8 cellular contexts compared by ENCODE assay signal in the genomic region with DNA sequence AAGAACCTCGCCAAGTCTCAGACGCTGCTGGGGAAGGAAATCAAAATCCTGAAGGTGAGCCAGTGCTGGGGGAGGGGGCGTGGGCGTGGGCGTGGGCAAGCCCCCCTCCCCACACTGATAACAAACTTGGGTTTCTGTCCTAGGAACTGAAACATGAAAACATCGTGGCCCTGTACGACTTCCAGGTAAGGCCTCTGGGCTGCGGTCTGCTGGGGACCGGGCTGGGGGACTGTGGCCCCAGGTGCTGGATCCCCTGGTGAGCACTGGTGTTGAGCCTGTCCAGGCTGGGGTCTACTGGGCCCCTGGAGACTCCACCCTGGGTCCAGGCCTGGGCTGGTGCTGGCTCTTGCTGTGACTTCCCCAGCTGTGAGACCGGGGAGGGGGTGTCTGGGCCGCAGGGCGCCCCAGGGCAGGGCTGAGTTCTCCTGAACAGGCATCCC. TPM values are rescaled to one million over a fixed set of nuclear protein-coding genes. Genes with fewer than 3 reads are reported as not detected.
DNase-seq lines count a peak whose midpoint lies in the region; ATAC-seq and TF ChIP-seq lines count a peak whose summit lies in the region.

No MANE protein-coding gene starts in this region.

- H3K4me1 Mint-ChIP-seq in natural killer cell, result peaks cover 0 to 31% of the 10 kb centered on the region in 2 donors

- no peaks in the 10 kb centered on the region for H3K9me3 ChIP-seq in left ventricle myocardium inferior (replicated peaks)
- H3K9me3 ChIP-seq in MM.1S (replicated peaks; ENCODE audit: insufficient read depth, low read length), result no peaks in the 10 kb centered on the region

- H3K27me3 Mint-ChIP-seq in natural killer cell (ENCODE audit: low read depth in 2 of 2), result no peaks in the 10 kb centered on the region

- no peaks in the 10 kb centered on the region for H3K36me3 Mint-ChIP-seq in natural killer cell

- DNase-seq in left ventricle myocardium inferior (no peak), Right ventricle myocardium superior (no peak), MM.1S (no peak), choroid plexus epithelial cell (ENCODE audit: low read depth) (peak; percentile 15), natural killer cell (no peak), AG08396 (ENCODE audit: low spot score) (no peak), glomerular visceral epithelial cell (ENCODE audit: extremely low spot score) (no peak)
- no peak for DNase-seq in activated effector memory CD4-positive, alpha-beta T cell treated with Interleukin-2 at 50 U/mL for 16 hours

- H3K27me3 ChIP-seq in left ventricle myocardium inferior (ENCODE audit: low read depth) (no peaks in the 10 kb centered on the region), MM.1S (replicated peaks; ENCODE audit: insufficient read depth, low read length) (no peaks in the 10 kb centered on the region)

- no peaks in the 10 kb centered on the region for H4K20me1 ChIP-seq in MM.1S (ENCODE audit: insufficient read depth, low read length)

- H2AFZ ChIP-seq in MM.1S (ENCODE audit: low read length), result no peak overlapping the region

- no peaks in the 10 kb centered on the region; the same call in 1 of the 2 replicates for H3K79me2 ChIP-seq in MM.1S (ENCODE audit: low read length)

- H3K36me3 ChIP-seq in left ventricle myocardium inferior, result peaks cover 19% of the 10 kb centered on the region
- H3K36me3 ChIP-seq in MM.1S (replicated peaks; ENCODE audit: insufficient read depth, low read length), result no peaks in the 10 kb centered on the region

- H3K4me1 ChIP-seq in left ventricle myocardium inferior, result peaks cover 55% of the 10 kb centered on the region
- H3K4me1 ChIP-seq in MM.1S (ENCODE audit: low read length), result no peaks in the 10 kb centered on the region

- H3K4me3 ChIP-seq in left ventricle myocardium inferior (peak overlapping the region; percentile 79), MM.1S (ENCODE audit: low read length) (peak overlapping the region; percentile 67), choroid plexus epithelial cell (ENCODE audit: low read depth, low read length) (peak overlapping the region; percentile 71)

- H3F3A ChIP-seq in MM.1S (ENCODE audit: insufficient read depth, low read length), result no peaks in the 10 kb centered on the region

- ATAC-seq in Right ventricle myocardium superior (ENCODE audit: poor library complexity), result no peak
- ATAC-seq in natural killer cell, result no peak

- H3K4me2 ChIP-seq in MM.1S (ENCODE audit: low read depth, low read length), result peak overlapping the region; percentile 87

- H3K27ac ChIP-seq in left ventricle myocardium inferior (replicated peaks) (peak overlapping the region; percentile 99), MM.1S (ENCODE audit: low read length) (peak overlapping the region; percentile 67; the same call in 1 of the 2 replicates)

- TF ChIP-seq CTCF in left ventricle myocardium inferior (IDR thresholded peaks at IDR 0.05; ENCODE audit: borderline replicate concordance) (no peak), MM.1S (IDR thresholded peaks at IDR 0.05; ENCODE audit: low read length) (no peak), choroid plexus epithelial cell (conservative IDR thresholded peaks at IDR 0.05; ENCODE audit: low read depth, low read length) (no peak), natural killer cell (IDR thresholded peaks at IDR 0.05) (no peak)

- H3K27ac Mint-ChIP-seq in natural killer cell, result peak overlapping the region; percentile 77 to 92

- intact Hi-C loops in left ventricle myocardium inferior (cut with micrococcal nuclease), result no loop called here
- intact Hi-C loops in Right ventricle myocardium superior (cut with DNase I), result no loop called here
- intact Hi-C loops in natural killer cell (cut with micrococcal nuclease), result loop anchor here (1.0 kb wide), 2 partner anchors 34 to 54 kb away; partner anchors contain the start of genes EP400 and PUS1

- H3K9ac ChIP-seq in MM.1S (ENCODE audit: low read length), result peak overlapping the region; percentile 82

- no peaks in the 10 kb centered on the region for H3K9me3 Mint-ChIP-seq in natural killer cell

- no peaks in the 10 kb centered on the region for H3K9me2 ChIP-seq in MM.1S (replicated peaks; ENCODE audit: insufficient read depth, low read length)

- peak overlapping the region; percentile 88 for H3K4me3 Mint-ChIP-seq in natural killer cell

RNA-seq across cellular contexts. Expression of gene ULK1, which starts 1.2 kb away (rescaled TPM):
- total RNA-seq in left ventricle myocardium inferior (57.4 TPM), Right ventricle myocardium superior (49.8 TPM), natural killer cell (100 to 1,000 TPM in 2 of 3 donors, 10 to 100 TPM in 1; 99.1 to 142 (median 123) TPM)

RNA-seq across cellular contexts. Expression of gene PUS1, which starts 33.4 kb away (rescaled TPM):
- total RNA-seq in left ventricle myocardium inferior, result 7.7 TPM
- total RNA-seq in Right ventricle myocardium superior, result 5.8 TPM
- total RNA-seq in natural killer cell, result 10 to 100 TPM; 16.9 to 21.9 (median 20.6) TPM

RNA-seq across cellular contexts. Expression of gene EP400, which starts 54.1 kb away (rescaled TPM):
- total RNA-seq in left ventricle myocardium inferior (15.3 TPM), Right ventricle myocardium superior (12.3 TPM), natural killer cell (10 to 100 TPM; 62.8 to 81.1 (median 80.1) TPM)
